14 cellular contexts compared by ENCODE assay signal in the genomic region with DNA sequence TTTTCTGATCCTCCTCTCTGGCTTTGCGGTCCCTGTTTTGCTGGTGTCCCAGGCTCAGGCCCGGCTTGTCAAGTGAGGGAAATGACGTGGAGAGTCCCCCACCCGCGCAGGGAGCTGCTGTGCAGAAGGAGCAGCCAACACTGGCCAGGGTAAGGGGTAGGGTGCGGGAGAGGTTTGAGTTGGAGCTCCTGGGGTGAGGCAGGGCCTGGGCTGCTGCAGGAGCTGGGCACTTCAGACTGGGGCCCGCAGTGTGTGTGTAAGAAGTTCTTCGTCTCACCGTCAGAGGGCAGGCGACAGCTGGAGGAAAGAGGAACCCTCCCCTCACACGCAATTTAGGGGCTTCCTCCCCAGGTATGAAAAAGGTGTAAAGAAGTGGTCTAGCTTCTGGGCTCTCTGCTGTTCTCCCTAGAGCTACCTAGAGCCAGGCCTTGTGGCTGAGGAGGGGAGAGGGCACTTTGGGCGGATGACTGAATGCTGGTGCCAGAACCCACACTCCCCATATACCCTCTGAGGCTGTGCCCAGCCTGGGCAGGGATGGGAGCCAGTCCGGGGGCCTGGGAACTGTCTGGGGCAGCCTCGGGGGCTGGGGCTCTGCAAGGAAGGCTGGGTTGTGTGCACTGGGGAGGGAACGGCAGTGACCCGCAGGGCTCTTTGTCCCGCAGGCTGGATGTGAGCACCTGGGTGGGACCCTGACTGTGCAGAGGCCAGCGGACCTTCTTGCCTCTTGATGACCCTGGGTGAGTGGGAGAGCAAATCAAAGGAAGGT. TPM values are rescaled to one million over a fixed set of nuclear protein-coding genes. Genes with fewer than 3 reads are reported as not detected.
A peak's percentile ranks its signal among the peaks of the same experiment; 100 is the strongest.
DNase-seq lines count a peak whose midpoint lies in the region; ATAC-seq and TF ChIP-seq lines count a peak whose summit lies in the region.
"Had no signal": no experiment of that assay in that cellular context is flagged by ENCODE, and none has a peak within 500 bp of the region (broad histone marks: within the 10 kb centered on the region; RNA-seq: fewer than 3 reads in every experiment).

No MANE protein-coding gene starts in this region.

- no peak for ATAC-seq in GM19455 (IDR thresholded peaks at IDR 0.05; ENCODE audit: unreplicated experiment)

- H3K9me3 Mint-ChIP-seq in neural crest cell = no peaks in the 10 kb centered on the region

- peaks cover 64% of the 10 kb centered on the region for H3K27me3 Mint-ChIP-seq in neural crest cell (ENCODE audit: low read depth)

- no peak for TF ChIP-seq EP300 in Ishikawa (IDR thresholded peaks at IDR 0.05; ENCODE audit: borderline replicate concordance)

- TF ChIP-seq RAD21 in Ishikawa (IDR thresholded peaks at IDR 0.05; ENCODE audit: low read depth) = peak; percentile 11; the same call in 1 of the 2 replicates

- DNase-seq in D341Med (ENCODE audit: low spot score) (peak; percentile 37), fibroblast of mammary gland (ENCODE audit: low read depth) (no peak), neural crest cell (ENCODE audit: low read depth, low spot score) (no peak), ecto neural progenitor cell (ENCODE audit: low spot score) (no peak), T1000 (lab: John Stamatoyannopoulos, UW) (no peak)
- no peak for DNase-seq in central memory CD4-positive, alpha-beta T cell
- DNase-seq: activated CD4-positive, alpha-beta T cell treated with anti-CD3 and anti-CD28 coated beads for 4 hours; activated gamma-delta T cell; COR-L47; NCI-H446; stimulated activated CD4-positive, alpha-beta T cell treated with anti-CD3 and anti-CD28 coated beads, Interleukin-12 subunit alpha, Interleukin-12 subunit beta, amount 100 ng/mL, for 4 hours had no signal

- TF ChIP-seq CTCF in fibroblast of mammary gland (conservative IDR thresholded peaks at IDR 0.05; ENCODE audit: control insufficient read depth, insufficient read depth, low read depth, low read length) (peak; percentile 4), neural crest cell (conservative IDR thresholded peaks at IDR 0.05) (peak; percentile 58)

- no peak overlapping the region for H3K4me3 Mint-ChIP-seq in neural crest cell

- H3K4me3 ChIP-seq in fibroblast of mammary gland (ENCODE audit: control insufficient read depth, low read depth, low read length) = no peak overlapping the region

- no peaks in the 10 kb centered on the region for H3K36me3 Mint-ChIP-seq in neural crest cell (ENCODE audit: low read depth)

- H3K4me1 Mint-ChIP-seq in neural crest cell = peaks cover 17% of the 10 kb centered on the region

- no peak overlapping the region for H3K27ac Mint-ChIP-seq in neural crest cell (ENCODE audit: unreplicated experiment)

TF ChIP-seq in Ishikawa, 13 proteins besides CTCF, POLR2A, EP300 and RAD21:
- no peak for TF ChIP-seq FOXM1 (IDR thresholded peaks at IDR 0.05; ENCODE audit: borderline replicate concordance, low read depth)
- TF ChIP-seq, protein P1, sequence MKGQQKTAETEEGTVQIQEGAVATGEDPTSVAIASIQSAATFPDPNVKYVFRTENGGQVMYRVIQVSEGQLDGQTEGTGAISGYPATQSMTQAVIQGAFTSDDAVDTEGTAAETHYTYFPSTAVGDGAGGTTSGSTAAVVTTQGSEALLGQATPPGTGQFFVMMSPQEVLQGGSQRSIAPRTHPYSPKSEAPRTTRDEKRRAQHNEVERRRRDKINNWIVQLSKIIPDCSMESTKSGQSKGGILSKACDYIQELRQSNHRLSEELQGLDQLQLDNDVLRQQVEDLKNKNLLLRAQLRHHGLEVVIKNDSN (IDR thresholded peaks at IDR 0.05) = no peak

RNA-seq across cellular contexts. Expression of a gene that starts 11.8 kb away (rescaled TPM):
- total RNA-seq in neural crest cell = 1.8 and 1.9 TPM in 2 replicates
- total RNA-seq: glomerular endothelial cell had no signal
